In genomic region chr16:7124242-7124641, GRCh38 we compare ENCODE assay signal across 28 cellular contexts.
"Had no signal": no experiment of that assay in that cellular context is flagged by ENCODE, and none has a peak within 500 bp of the region (broad histone marks: within the 10 kb centered on the region; RNA-seq: fewer than 3 reads in every experiment).

No MANE protein-coding gene starts in this region.

- H3K4me3 ChIP-seq: colonic mucosa, coronary artery, dorsolateral prefrontal cortex, esophagus muscularis mucosa, esophagus squamous epithelium, gastrocnemius medialis, gastroesophageal sphincter, heart left ventricle, heart right ventricle had no signal

- ATAC-seq: effector memory CD8-positive, alpha-beta T cell; esophagus mucosa; foreskin keratinocyte; gastrocnemius medialis; gastroesophageal sphincter; heart left ventricle; heart right ventricle had no signal

- H3K4me1 ChIP-seq: colonic mucosa, esophagus muscularis mucosa, esophagus squamous epithelium, foreskin keratinocyte, gastrocnemius medialis, gastroesophageal sphincter, heart left ventricle, heart right ventricle had no signal

- FAIRE-seq: colon, endometrium, endothelial cell of umbilical vein, frontal cortex had no signal

- DNase-seq: colonic mucosa; cortex of kidney; dermis blood vessel endothelial cell; dorsolateral prefrontal cortex; effector CD4-positive, alpha-beta T cell; effector CD8-positive, alpha-beta T cell; effector memory CD4-positive, alpha-beta T cell; effector memory CD8-positive, alpha-beta T cell; endodermal cell; erythroblast; esophagus squamous epithelium; foreskin fibroblast; foreskin keratinocyte; foreskin melanocyte; gastrocnemius medialis; glutamatergic neuron; head of caudate nucleus; heart left ventricle; heart right ventricle had no signal

- H3K9me3 ChIP-seq: colonic mucosa, esophagus squamous epithelium, gastrocnemius medialis, gastroesophageal sphincter, heart left ventricle, heart right ventricle had no signal

- H3K27me3 ChIP-seq: colonic mucosa, esophagus muscularis mucosa, esophagus squamous epithelium, foreskin keratinocyte, gastrocnemius medialis, heart left ventricle had no signal

- H3K36me3 ChIP-seq: colonic mucosa, esophagus muscularis mucosa, esophagus squamous epithelium, gastrocnemius medialis, gastroesophageal sphincter, heart left ventricle, heart right ventricle had no signal

- H3K27ac ChIP-seq: colonic mucosa, coronary artery, dorsolateral prefrontal cortex, epithelial cell of prostate, esophagus muscularis mucosa, esophagus squamous epithelium, foreskin keratinocyte, gastrocnemius medialis, gastroesophageal sphincter, heart left ventricle, heart right ventricle had no signal
